In genomic region chrX:108614616-108615015, GRCh38 we compare ENCODE assay signal across 33 cellular contexts.
"Had no signal": no experiment of that assay in that cellular context is flagged by ENCODE, and none has a peak within 500 bp of the region (broad histone marks: within the 10 kb centered on the region; RNA-seq: fewer than 3 reads in every experiment).

No MANE protein-coding gene starts in this region.

- DNase-seq: activated B cell treated with CpG ODN at 0.5 μM for 24 hours; activated CD4-positive, alpha-beta memory T cell treated with anti-CD3 and anti-CD28 coated beads, Interleukin-2, amount 10 ng/mL, durations not matched to agents 7 days and 5 days; activated CD4-positive, alpha-beta T cell treated with anti-CD3 and anti-CD28 coated beads for 4 hours; activated CD4-positive, alpha-beta T cell treated with anti-CD3 and anti-CD28 coated beads, Interleukin-2, amount 10 ng/mL, durations not matched to agents 24 days and 14 days; activated CD4-positive, alpha-beta T cell treated with anti-CD3 and anti-CD28 coated beads, Interleukin-2, amount 50 U/mL, for 1 hour; activated CD4-positive, alpha-beta T cell treated with anti-CD3 and anti-CD28 coated beads, Interleukin-2, amount 50 U/mL, for 4 hours; activated CD4-positive, CD25-positive, alpha-beta regulatory T cell treated with anti-CD3 and anti-CD28 coated beads, Interleukin-2, amount 50 U/mL, for 72 hours; activated CD8-positive, alpha-beta memory T cell treated with anti-CD3 and anti-CD28 coated beads for 24 hours; activated CD8-positive, alpha-beta memory T cell treated with anti-CD3 and anti-CD28 coated beads, Interleukin-2, amount 10 ng/mL, durations not matched to agents 7 days and 5 days; activated CD8-positive, alpha-beta memory T cell treated with anti-CD3 and anti-CD28 coated beads, Interleukin-2, amount 50 U/mL, for 48 hours; activated CD8-positive, alpha-beta T cell treated with anti-CD3 and anti-CD28 coated beads, Interleukin-2, amount 10 ng/mL, durations not matched to agents 7 days and 5 days; activated effector memory CD4-positive, alpha-beta T cell treated with Interleukin-2 at 50 U/mL for 16 hours; activated gamma-delta T cell; activated naive CD4-positive, alpha-beta T cell treated with anti-CD3 and anti-CD28 coated beads, Interleukin-2, amount 10 ng/mL, durations not matched to agents 7 days and 5 days; activated naive CD4-positive, alpha-beta T cell treated with Interleukin-2 at 50 U/mL for 16 hours; activated naive CD8-positive, alpha-beta T cell treated with anti-CD3 and anti-CD28 coated beads, Interleukin-2, amount 10 ng/mL, durations not matched to agents 7 days and 5 days; activated naive CD8-positive, alpha-beta T cell treated with anti-CD3 and anti-CD28 coated beads, Interleukin-2, amount 50 U/mL, for 24 hours; activated T-cell treated with anti-CD3 and anti-CD28 coated beads, Interleukin-2, amount 50 U/mL, for 24 hours; activated T-cell treated with anti-CD3 and anti-CD28 coated beads, Interleukin-2, amount 50 U/mL, for 48 hours; amniotic stem cell; aorta; central memory CD4-positive, alpha-beta T cell; SW 1271; T-helper 1 cell; T-helper 2 cell; T-helper 9 cell had no signal

- H3K27ac ChIP-seq: VCaP had no signal

- H3K9me3 Mint-ChIP-seq: activated B cell treated with CpG ODN at 0.5 μM for 24 hours; activated CD4-positive, alpha-beta memory T cell treated with anti-CD3 and anti-CD28 coated beads, Interleukin-2, amount 10 ng/mL, durations not matched to agents 7 days and 5 days; activated CD4-positive, alpha-beta T cell treated with anti-CD3 and anti-CD28 coated beads, Interleukin-2, amount 10 ng/mL, durations not matched to agents 24 days and 14 days; activated naive CD4-positive, alpha-beta T cell treated with anti-CD3 and anti-CD28 coated beads, Interleukin-2, amount 10 ng/mL, durations not matched to agents 7 days and 5 days; activated naive CD4-positive, alpha-beta T cell treated with anti-CD3 and anti-CD28 coated beads, Interleukin-2, amount 50 U/mL, for 24 hours; activated naive CD8-positive, alpha-beta T cell treated with anti-CD3 and anti-CD28 coated beads, Interleukin-2, amount 10 ng/mL, durations not matched to agents 7 days and 5 days; activated naive CD8-positive, alpha-beta T cell treated with anti-CD3 and anti-CD28 coated beads, Interleukin-2, amount 50 U/mL, for 24 hours; activated T-cell treated with anti-CD3 and anti-CD28 coated beads, Interleukin-2, amount 50 U/mL, for 24 hours; activated T-helper 2 cell treated with anti-CD3 and anti-CD28 coated beads, Interferon-gamma antibody, Interleukin-2, Interleukin-4, amounts not matched to agents 10 μg/mL and 5 μg/mL and 100 μg/mL, durations not matched to agents 14 hours and 24 hours and 36 hours; brain; T-helper 1 cell treated with Interleukin-12 subunit alpha and Interleukin-12 subunit beta and Interleukin-4 antibody, amounts not matched to agents 30 μg/mL and 1 μg/mL, for 36 hours; T-helper 2 cell treated with Interferon-gamma antibody and Interleukin-4, amounts not matched to agents 5 μg/mL and 100 μg/mL, for 36 hours had no signal

- H3K36me3 Mint-ChIP-seq: activated CD8-positive, alpha-beta memory T cell treated with anti-CD3 and anti-CD28 coated beads, Interleukin-2, amount 10 ng/mL, durations not matched to agents 7 days and 5 days; activated naive CD4-positive, alpha-beta T cell treated with anti-CD3 and anti-CD28 coated beads, Interleukin-2, amount 10 ng/mL, durations not matched to agents 7 days and 5 days; activated naive CD4-positive, alpha-beta T cell treated with anti-CD3 and anti-CD28 coated beads, Interleukin-2, amount 50 U/mL, for 24 hours; activated naive CD8-positive, alpha-beta T cell; activated naive CD8-positive, alpha-beta T cell treated with anti-CD3 and anti-CD28 coated beads, Interleukin-2, amount 10 ng/mL, durations not matched to agents 7 days and 5 days had no signal

- ATAC-seq: activated CD8-positive, alpha-beta memory T cell treated with anti-CD3 and anti-CD28 coated beads, Interleukin-2, amount 10 ng/mL, durations not matched to agents 7 days and 5 days; activated CD8-positive, alpha-beta T cell treated with anti-CD3 and anti-CD28 coated beads, Interleukin-2, amount 10 ng/mL, durations not matched to agents 7 days and 5 days; activated naive CD8-positive, alpha-beta T cell treated with anti-CD3 and anti-CD28 coated beads, Interleukin-2, amount 50 U/mL, for 24 hours had no signal

- H3K4me1 Mint-ChIP-seq: activated B cell treated with CpG ODN at 0.5 μM for 24 hours; activated CD4-positive, alpha-beta memory T cell treated with anti-CD3 and anti-CD28 coated beads, Interleukin-2, amount 10 ng/mL, durations not matched to agents 7 days and 5 days; activated CD4-positive, alpha-beta T cell treated with anti-CD3 and anti-CD28 coated beads, Interleukin-2, amount 10 ng/mL, durations not matched to agents 24 days and 14 days; activated CD8-positive, alpha-beta memory T cell treated with anti-CD3 and anti-CD28 coated beads, Interleukin-2, amount 10 ng/mL, durations not matched to agents 7 days and 5 days; activated naive CD4-positive, alpha-beta T cell treated with anti-CD3 and anti-CD28 coated beads, Interleukin-2, amount 10 ng/mL, durations not matched to agents 7 days and 5 days; activated naive CD4-positive, alpha-beta T cell treated with anti-CD3 and anti-CD28 coated beads, Interleukin-2, amount 50 U/mL, for 24 hours; activated naive CD8-positive, alpha-beta T cell treated with anti-CD3 and anti-CD28 coated beads, Interleukin-2, amount 10 ng/mL, durations not matched to agents 7 days and 5 days; activated naive CD8-positive, alpha-beta T cell treated with anti-CD3 and anti-CD28 coated beads, Interleukin-2, amount 50 U/mL, for 24 hours; brain had no signal

- H3K27ac Mint-ChIP-seq: activated B cell treated with CpG ODN at 0.5 μM for 24 hours; activated CD4-positive, alpha-beta memory T cell treated with anti-CD3 and anti-CD28 coated beads, Interleukin-2, amount 10 ng/mL, durations not matched to agents 7 days and 5 days; activated CD4-positive, alpha-beta T cell treated with anti-CD3 and anti-CD28 coated beads, Interleukin-2, amount 10 ng/mL, durations not matched to agents 24 days and 14 days; activated CD8-positive, alpha-beta memory T cell treated with anti-CD3 and anti-CD28 coated beads, Interleukin-2, amount 10 ng/mL, durations not matched to agents 7 days and 5 days; activated CD8-positive, alpha-beta T cell treated with anti-CD3 and anti-CD28 coated beads, Interleukin-2, amount 10 ng/mL, durations not matched to agents 7 days and 5 days; activated naive CD4-positive, alpha-beta T cell treated with anti-CD3 and anti-CD28 coated beads, Interleukin-2, amount 10 ng/mL, durations not matched to agents 7 days and 5 days; activated naive CD4-positive, alpha-beta T cell treated with anti-CD3 and anti-CD28 coated beads, Interleukin-2, amount 50 U/mL, for 24 hours; activated naive CD8-positive, alpha-beta T cell; activated naive CD8-positive, alpha-beta T cell treated with anti-CD3 and anti-CD28 coated beads, Interleukin-2, amount 10 ng/mL, durations not matched to agents 7 days and 5 days; activated naive CD8-positive, alpha-beta T cell treated with anti-CD3 and anti-CD28 coated beads, Interleukin-2, amount 50 U/mL, for 24 hours; activated T-cell treated with anti-CD3 and anti-CD28 coated beads, Interleukin-2, amount 50 U/mL, for 24 hours; activated T-helper 2 cell treated with anti-CD3 and anti-CD28 coated beads, Interferon-gamma antibody, Interleukin-2, Interleukin-4, amounts not matched to agents 10 μg/mL and 5 μg/mL and 100 μg/mL, durations not matched to agents 14 hours and 24 hours and 36 hours; brain; T-helper 1 cell treated with Interleukin-12 subunit alpha and Interleukin-12 subunit beta and Interleukin-4 antibody, amounts not matched to agents 30 μg/mL and 1 μg/mL, for 36 hours; T-helper 2 cell treated with Interferon-gamma antibody and Interleukin-4, amounts not matched to agents 5 μg/mL and 100 μg/mL, for 36 hours had no signal

- H3K4me3 Mint-ChIP-seq: activated B cell treated with CpG ODN at 0.5 μM for 24 hours; activated CD4-positive, alpha-beta memory T cell treated with anti-CD3 and anti-CD28 coated beads, Interleukin-2, amount 10 ng/mL, durations not matched to agents 7 days and 5 days; activated CD4-positive, alpha-beta T cell treated with anti-CD3 and anti-CD28 coated beads, Interleukin-2, amount 10 ng/mL, durations not matched to agents 24 days and 14 days; activated CD8-positive, alpha-beta memory T cell treated with anti-CD3 and anti-CD28 coated beads, Interleukin-2, amount 10 ng/mL, durations not matched to agents 7 days and 5 days; activated CD8-positive, alpha-beta T cell treated with anti-CD3 and anti-CD28 coated beads, Interleukin-2, amount 10 ng/mL, durations not matched to agents 7 days and 5 days; activated naive CD4-positive, alpha-beta T cell treated with anti-CD3 and anti-CD28 coated beads, Interleukin-2, amount 10 ng/mL, durations not matched to agents 7 days and 5 days; activated naive CD4-positive, alpha-beta T cell treated with anti-CD3 and anti-CD28 coated beads, Interleukin-2, amount 50 U/mL, for 24 hours; activated naive CD8-positive, alpha-beta T cell; activated naive CD8-positive, alpha-beta T cell treated with anti-CD3 and anti-CD28 coated beads, Interleukin-2, amount 10 ng/mL, durations not matched to agents 7 days and 5 days; activated naive CD8-positive, alpha-beta T cell treated with anti-CD3 and anti-CD28 coated beads, Interleukin-2, amount 50 U/mL, for 24 hours; activated T-cell treated with anti-CD3 and anti-CD28 coated beads, Interleukin-2, amount 50 U/mL, for 24 hours; brain; T-helper 1 cell treated with Interleukin-12 subunit alpha and Interleukin-12 subunit beta and Interleukin-4 antibody, amounts not matched to agents 30 μg/mL and 1 μg/mL, for 36 hours; T-helper 2 cell treated with Interferon-gamma antibody and Interleukin-4, amounts not matched to agents 5 μg/mL and 100 μg/mL, for 36 hours had no signal

- H3K27me3 Mint-ChIP-seq: activated B cell treated with CpG ODN at 0.5 μM for 24 hours; activated CD4-positive, alpha-beta memory T cell treated with anti-CD3 and anti-CD28 coated beads, Interleukin-2, amount 10 ng/mL, durations not matched to agents 7 days and 5 days; activated CD4-positive, alpha-beta T cell treated with anti-CD3 and anti-CD28 coated beads, Interleukin-2, amount 10 ng/mL, durations not matched to agents 24 days and 14 days; activated CD8-positive, alpha-beta memory T cell treated with anti-CD3 and anti-CD28 coated beads, Interleukin-2, amount 10 ng/mL, durations not matched to agents 7 days and 5 days; activated naive CD4-positive, alpha-beta T cell treated with anti-CD3 and anti-CD28 coated beads, Interleukin-2, amount 10 ng/mL, durations not matched to agents 7 days and 5 days; activated naive CD4-positive, alpha-beta T cell treated with anti-CD3 and anti-CD28 coated beads, Interleukin-2, amount 50 U/mL, for 24 hours; activated naive CD8-positive, alpha-beta T cell; activated naive CD8-positive, alpha-beta T cell treated with anti-CD3 and anti-CD28 coated beads, Interleukin-2, amount 10 ng/mL, durations not matched to agents 7 days and 5 days; activated naive CD8-positive, alpha-beta T cell treated with anti-CD3 and anti-CD28 coated beads, Interleukin-2, amount 50 U/mL, for 24 hours; brain had no signal
